In genomic region chr13:42602910-42603309, GRCh38 we compare ENCODE assay signal across 14 cellular contexts.
DNase-seq lines count a peak whose midpoint lies in the region; ATAC-seq and TF ChIP-seq lines count a peak whose summit lies in the region.
"Had no signal": no experiment of that assay in that cellular context is flagged by ENCODE, and none has a peak within 500 bp of the region (broad histone marks: within the 10 kb centered on the region; RNA-seq: fewer than 3 reads in every experiment).

No MANE protein-coding gene starts in this region.

- no peak overlapping the region for H3K4me3 Mint-ChIP-seq in activated naive CD4-positive, alpha-beta T cell treated with anti-CD3 and anti-CD28 coated beads, Interleukin-2, amount 10 ng/mL, durations not matched to agents 7 days and 5 days
- H3K4me3 Mint-ChIP-seq: activated CD8-positive, alpha-beta T cell treated with anti-CD3 and anti-CD28 coated beads, Interleukin-2, amount 10 ng/mL, durations not matched to agents 7 days and 5 days; T-cell had no signal

- H3K4me3 ChIP-seq in GM12864 (ENCODE audit: low read depth, low read length), result no peak overlapping the region
- H3K4me3 ChIP-seq: suprapubic skin had no signal

- H3K9me3 Mint-ChIP-seq in activated naive CD4-positive, alpha-beta T cell treated with anti-CD3 and anti-CD28 coated beads, Interleukin-2, amount 10 ng/mL, durations not matched to agents 7 days and 5 days, result no peaks in the 10 kb centered on the region
- H3K9me3 Mint-ChIP-seq: T-cell had no signal

- DNase-seq in GM12864 (ENCODE audit: low read depth) (peak; percentile 44), NCI-H1048 (lab: John Stamatoyannopoulos, UW) (no peak), T-helper 2 cell (no peak)
- no peak for DNase-seq in activated naive CD4-positive, alpha-beta T cell treated with anti-CD3 and anti-CD28 coated beads, Interleukin-2, amount 10 ng/mL, durations not matched to agents 7 days and 5 days
- DNase-seq: activated CD8-positive, alpha-beta T cell treated with anti-CD3 and anti-CD28 coated beads, Interleukin-2, amount 10 ng/mL, durations not matched to agents 7 days and 5 days; activated naive CD4-positive, alpha-beta T cell treated with anti-CD3 and anti-CD28 coated beads, Interleukin-2, amount 50 U/mL, for 16 hours; DMS153; NCI-H774; T-cell had no signal

- no peaks in the 10 kb centered on the region for H3K4me1 Mint-ChIP-seq in activated naive CD4-positive, alpha-beta T cell treated with anti-CD3 and anti-CD28 coated beads, Interleukin-2, amount 10 ng/mL, durations not matched to agents 7 days and 5 days
- H3K4me1 Mint-ChIP-seq: T-cell had no signal

- no peak for TF ChIP-seq CTCF in GM12864 (IDR thresholded peaks at IDR 0.05; ENCODE audit: low read depth, low read length, missing control alignments)

- H3K27ac Mint-ChIP-seq in activated naive CD4-positive, alpha-beta T cell treated with anti-CD3 and anti-CD28 coated beads, Interleukin-2, amount 10 ng/mL, durations not matched to agents 7 days and 5 days, result no peak overlapping the region
- H3K27ac Mint-ChIP-seq: activated CD8-positive, alpha-beta T cell treated with anti-CD3 and anti-CD28 coated beads, Interleukin-2, amount 10 ng/mL, durations not matched to agents 7 days and 5 days; T-cell had no signal

- H3K27me3 Mint-ChIP-seq in activated naive CD4-positive, alpha-beta T cell treated with anti-CD3 and anti-CD28 coated beads, Interleukin-2, amount 10 ng/mL, durations not matched to agents 7 days and 5 days, result peaks cover 7% of the 10 kb centered on the region

- H3K36me3 Mint-ChIP-seq in activated naive CD4-positive, alpha-beta T cell treated with anti-CD3 and anti-CD28 coated beads, Interleukin-2, amount 10 ng/mL, durations not matched to agents 7 days and 5 days, result no peaks in the 10 kb centered on the region
- H3K36me3 Mint-ChIP-seq: T-cell had no signal

- CTCF ChIA-PET in activated naive CD4-positive, alpha-beta T cell treated with anti-CD3 and anti-CD28 coated beads, Interleukin-2, amount 10 ng/mL, durations not matched to agents 7 days and 5 days (lab: Charles Lee), result no interaction called here

- ATAC-seq in GM19395 (IDR thresholded peaks at IDR 0.05; ENCODE audit: unreplicated experiment) (peak; percentile 87), HG02763 (IDR thresholded peaks at IDR 0.05; ENCODE audit: unreplicated experiment) (peak; percentile 80), HG03575 (IDR thresholded peaks at IDR 0.05; ENCODE audit: extremely low read depth, insufficient number of reproducible peaks, low FRiP score, unreplicated experiment) (peak; percentile 60), HG03280 (IDR thresholded peaks at IDR 0.05; ENCODE audit: unreplicated experiment) (no peak)
- ATAC-seq: activated CD8-positive, alpha-beta T cell treated with anti-CD3 and anti-CD28 coated beads, Interleukin-2, amount 10 ng/mL, durations not matched to agents 7 days and 5 days; T-cell had no signal
